19 cellular contexts compared by ENCODE assay signal in the genomic region with DNA sequence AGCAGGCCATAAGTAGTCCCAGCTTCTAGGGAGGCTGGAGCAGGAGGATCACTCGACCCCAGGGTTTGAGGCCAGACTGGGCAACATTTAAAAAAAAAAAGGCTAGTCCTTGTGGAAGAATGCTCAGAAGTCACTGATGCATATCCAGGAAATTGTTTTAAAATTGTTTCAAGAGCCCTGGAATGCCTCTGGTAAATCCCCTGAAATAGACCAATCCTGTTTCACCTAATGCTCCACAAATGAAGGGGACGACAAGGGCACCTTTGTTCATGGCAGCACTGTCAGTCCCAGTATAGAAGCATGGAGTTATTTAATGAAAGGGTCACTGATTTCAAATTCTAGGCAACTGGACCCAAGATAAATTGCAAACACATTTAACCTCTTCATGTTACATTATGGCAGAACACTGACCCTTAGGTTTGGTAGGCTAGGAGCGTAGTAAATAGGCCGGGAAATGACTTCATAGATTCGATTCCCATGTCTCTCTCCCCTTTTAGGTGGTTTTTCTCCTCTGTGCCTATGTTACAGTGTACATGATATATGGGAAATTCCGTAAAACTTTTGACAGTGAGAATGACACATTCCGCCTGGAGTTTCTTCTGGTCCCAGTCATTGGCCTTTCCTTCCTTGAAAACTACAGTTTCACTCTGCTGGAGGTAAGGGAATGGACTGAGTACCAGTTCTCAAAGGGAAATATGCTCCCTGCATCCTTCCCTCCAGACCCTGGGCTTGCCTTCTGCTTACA. TPM values are rescaled to one million over a fixed set of nuclear protein-coding genes. Genes with fewer than 3 reads are reported as not detected.
A peak's percentile ranks its signal among the peaks of the same experiment; 100 is the strongest.
DNase-seq lines count a peak whose midpoint lies in the region; ATAC-seq and TF ChIP-seq lines count a peak whose summit lies in the region.
"Had no signal": no experiment of that assay in that cellular context is flagged by ENCODE, and none has a peak within 500 bp of the region (broad histone marks: within the 10 kb centered on the region; RNA-seq: fewer than 3 reads in every experiment).

No MANE protein-coding gene starts in this region.

- WGBS in SK-N-SH (ENCODE audit: low lambda C conversion rate): 78% methylated on average over 7 of the region's 7 CpGs
- 72 to 79% (median 77%) methylated on average over 7 of the region's 7 CpGs for WGBS in psoas muscle, 3 donors

- H3K36me3 ChIP-seq in SK-N-SH (replicated peaks in 1 of 2; ENCODE audit: control insufficient read depth in 1 of 2, insufficient read depth in 2 of 2, low read length in 1 of 2): peaks cover 19 to 29% of the 10 kb centered on the region in 2 experiments
- H3K36me3 ChIP-seq in RWPE2 (ENCODE audit: low read depth): peaks cover 65% of the 10 kb centered on the region
- H3K36me3 ChIP-seq in psoas muscle (ENCODE audit: insufficient read depth in 1 of 2, low read depth in 1 of 2): peaks cover 6 to 56% of the 10 kb centered on the region in 2 donors

- DNase-seq in SK-N-SH: no peak
- no peak for DNase-seq in RWPE2 (ENCODE audit: low spot score)
- peak; percentile 67 for DNase-seq in glomerular visceral epithelial cell (ENCODE audit: extremely low spot score)
- no peak for DNase-seq in psoas muscle
- DNase-seq in DMS 273 (lab: John Stamatoyannopoulos, UW; ENCODE audit: unreplicated experiment): no peak
- DNase-seq: 8988T; activated naive CD4-positive, alpha-beta T cell; CD8-positive, alpha-beta memory T cell; effector memory CD8-positive, alpha-beta T cell; NCI-H146; NCI-H446 treated with DMSO at 0.1 percent for 48 hours; WERI-Rb-1 had no signal

- TF ChIP-seq CTCF in SK-N-SH (IDR thresholded peaks at IDR 0.05) (no peak), RWPE2 (IDR thresholded peaks at IDR 0.05; ENCODE audit: poor library complexity, severe bottlenecking) (no peak), psoas muscle (IDR thresholded peaks at IDR 0.05) (no peak)

- TF ChIP-seq EP300 in SK-N-SH (IDR thresholded peaks at IDR 0.05; ENCODE audit: borderline replicate concordance in 1 of 2, low read depth in 1 of 2, low read length in 1 of 2): no peak

- no peak overlapping the region for H2AFZ ChIP-seq in SK-N-SH (ENCODE audit: low read depth)

- peaks cover 14% of the 10 kb centered on the region for H3F3A ChIP-seq in SK-N-SH (replicated peaks; ENCODE audit: insufficient read depth)

- no peaks in the 10 kb centered on the region for H3K9me2 ChIP-seq in SK-N-SH

- POLR2A ChIA-PET in SK-N-SH (lab: Yijun Ruan, JAX): no interaction called here

- no peaks in the 10 kb centered on the region for H4K20me1 ChIP-seq in SK-N-SH (ENCODE audit: insufficient read depth)

- H3K4me1 ChIP-seq in SK-N-SH (ENCODE audit: control insufficient read depth in 1 of 2, insufficient read depth in 2 of 2, low read depth in 1 of 2, low read length in 1 of 2) (no peaks in the 10 kb centered on the region), RWPE2 (ENCODE audit: insufficient read depth, poor library complexity, severe bottlenecking) (no peaks in the 10 kb centered on the region), psoas muscle (no peaks in the 10 kb centered on the region)
- H3K4me1 ChIP-seq: prostate gland, suprapubic skin had no signal

- H3K27ac ChIP-seq in SK-N-SH (ENCODE audit: low read depth in 2 of 2, low read length in 1 of 2): no peak overlapping the region
- no peak overlapping the region for H3K27ac ChIP-seq in RWPE2 (ENCODE audit: poor library complexity, severe bottlenecking)
- no peak overlapping the region for H3K27ac ChIP-seq in psoas muscle
- H3K27ac ChIP-seq: prostate gland, suprapubic skin, WERI-Rb-1 had no signal

- H3K4me2 ChIP-seq in SK-N-SH: no peak overlapping the region

- H3K27me3 ChIP-seq in SK-N-SH (ENCODE audit: insufficient read depth) (no peaks in the 10 kb centered on the region), RWPE2 (ENCODE audit: insufficient read depth, poor library complexity, severe bottlenecking) (no peaks in the 10 kb centered on the region), psoas muscle (ENCODE audit: insufficient read depth in 3 of 3, low read length in 2 of 3) (no peaks in the 10 kb centered on the region)
- H3K27me3 ChIP-seq: suprapubic skin had no signal

- CTCF ChIA-PET in SK-N-SH (lab: Yijun Ruan, JAX): interaction anchor here (1.7 kb wide), 1 partner anchor 11 kb away, joined by 6 read pairs; a partner anchor contains a TSS

- H3K79me2 ChIP-seq in SK-N-SH (ENCODE audit: insufficient read depth): no peaks in the 10 kb centered on the region

- intact Hi-C loops in psoas muscle (cut with DNase I): no loop called here

- no peak overlapping the region for H3K9ac ChIP-seq in SK-N-SH

- no peaks in the 10 kb centered on the region for H3K9me3 ChIP-seq in SK-N-SH
- H3K9me3 ChIP-seq in RWPE2 (ENCODE audit: severe bottlenecking): no peaks in the 10 kb centered on the region
- no peaks in the 10 kb centered on the region for H3K9me3 ChIP-seq in psoas muscle
- H3K9me3 ChIP-seq: prostate gland, suprapubic skin had no signal

- ATAC-seq in SK-N-SH treated with all-trans-retinoic acid at 6 μM for 48 hours (peak; percentile 7; the same call in 2 of the 3 replicates), RWPE2 (ENCODE audit: low read depth) (peak; percentile 5; the same call in 2 of the 3 replicates), psoas muscle (peak in 3 of 4 donors; percentile 8 to 22 (median 9)), HG03108 (IDR thresholded peaks at IDR 0.05; ENCODE audit: unreplicated experiment) (no peak), GM19328 (IDR thresholded peaks at IDR 0.05; ENCODE audit: unreplicated experiment) (no peak)
- ATAC-seq: effector memory CD8-positive, alpha-beta T cell had no signal

- H3K4me3 ChIP-seq in SK-N-SH (ENCODE audit: low read depth in 2 of 2, low read length in 1 of 2) (no peak overlapping the region), RWPE2 (ENCODE audit: severe bottlenecking) (no peak overlapping the region), psoas muscle (no peak overlapping the region)
- H3K4me3 ChIP-seq: prostate gland, suprapubic skin had no signal

- no peak for TF ChIP-seq RAD21 in SK-N-SH (IDR thresholded peaks at IDR 0.05; ENCODE audit: low read length)

TF ChIP-seq in SK-N-SH treated with all-trans-retinoic acid at 6 μM for 48 hours, 23 proteins besides CTCF, POLR2A, EP300 and RAD21:
- TF ChIP-seq BACH2 (CRISPR knock-in tag; IDR thresholded peaks at IDR 0.05; ENCODE audit: borderline replicate concordance) (no peak), ZNF70 (CRISPR knock-in tag; IDR thresholded peaks at IDR 0.05) (no peak), ZC3H10 (CRISPR knock-in tag; IDR thresholded peaks at IDR 0.05) (no peak), RARB (CRISPR knock-in tag; IDR thresholded peaks at IDR 0.05) (no peak), ISL1 (CRISPR knock-in tag; IDR thresholded peaks at IDR 0.05) (no peak), ZFP30 (CRISPR knock-in tag; IDR thresholded peaks at IDR 0.05) (no peak)
TF ChIP-seq in SK-N-SH treated with all-trans-retinoic acid at 6 μM for 48 hours: peak in this region for 0.

TF ChIP-seq in SK-N-SH, 30 proteins besides CTCF, POLR2A, EP300 and RAD21 (continues in another document):
- no peak for TF ChIP-seq RXRA (IDR thresholded peaks at IDR 0.05; ENCODE audit: borderline replicate concordance, low read depth)
- TF ChIP-seq MXI1 (IDR thresholded peaks at IDR 0.05; ENCODE audit: low read depth, low read length): no peak
- TF ChIP-seq, protein P1, sequence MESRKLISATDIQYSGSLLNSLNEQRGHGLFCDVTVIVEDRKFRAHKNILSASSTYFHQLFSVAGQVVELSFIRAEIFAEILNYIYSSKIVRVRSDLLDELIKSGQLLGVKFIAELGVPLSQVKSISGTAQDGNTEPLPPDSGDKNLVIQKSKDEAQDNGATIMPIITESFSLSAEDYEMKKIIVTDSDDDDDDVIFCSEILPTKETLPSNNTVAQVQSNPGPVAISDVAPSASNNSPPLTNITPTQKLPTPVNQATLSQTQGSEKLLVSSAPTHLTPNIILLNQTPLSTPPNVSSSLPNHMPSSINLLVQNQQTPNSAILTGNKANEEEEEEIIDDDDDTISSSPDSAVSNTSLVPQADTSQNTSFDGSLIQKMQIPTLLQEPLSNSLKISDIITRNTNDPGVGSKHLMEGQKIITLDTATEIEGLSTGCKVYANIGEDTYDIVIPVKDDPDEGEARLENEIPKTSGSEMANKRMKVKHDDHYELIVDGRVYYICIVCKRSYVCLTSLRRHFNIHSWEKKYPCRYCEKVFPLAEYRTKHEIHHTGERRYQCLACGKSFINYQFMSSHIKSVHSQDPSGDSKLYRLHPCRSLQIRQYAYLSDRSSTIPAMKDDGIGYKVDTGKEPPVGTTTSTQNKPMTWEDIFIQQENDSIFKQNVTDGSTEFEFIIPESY (IDR thresholded peaks at IDR 0.05; ENCODE audit: borderline replicate concordance, low read depth): no peak
- no peak for TF ChIP-seq NRF1 (IDR thresholded peaks at IDR 0.05; ENCODE audit: low read depth, low read length)
- no peak for TF ChIP-seq FOSL2 (IDR thresholded peaks at IDR 0.05; ENCODE audit: borderline replicate concordance, low read depth)
- TF ChIP-seq, protein P2, sequence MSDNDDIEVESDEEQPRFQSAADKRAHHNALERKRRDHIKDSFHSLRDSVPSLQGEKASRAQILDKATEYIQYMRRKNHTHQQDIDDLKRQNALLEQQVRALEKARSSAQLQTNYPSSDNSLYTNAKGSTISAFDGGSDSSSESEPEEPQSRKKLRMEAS (IDR thresholded peaks at IDR 0.05; ENCODE audit: low read depth): no peak
- no peak for TF ChIP-seq RCOR1 (IDR thresholded peaks at IDR 0.05; ENCODE audit: low read length)
- TF ChIP-seq, protein P3, sequence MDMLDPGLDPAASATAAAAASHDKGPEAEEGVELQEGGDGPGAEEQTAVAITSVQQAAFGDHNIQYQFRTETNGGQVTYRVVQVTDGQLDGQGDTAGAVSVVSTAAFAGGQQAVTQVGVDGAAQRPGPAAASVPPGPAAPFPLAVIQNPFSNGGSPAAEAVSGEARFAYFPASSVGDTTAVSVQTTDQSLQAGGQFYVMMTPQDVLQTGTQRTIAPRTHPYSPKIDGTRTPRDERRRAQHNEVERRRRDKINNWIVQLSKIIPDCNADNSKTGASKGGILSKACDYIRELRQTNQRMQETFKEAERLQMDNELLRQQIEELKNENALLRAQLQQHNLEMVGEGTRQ (IDR thresholded peaks at IDR 0.05; ENCODE audit: borderline replicate concordance, low read depth, low read length): no peak

RNA-seq across cellular contexts. Expression of a gene that starts 11.4 kb away (rescaled TPM):
- polyA plus RNA-seq in SK-N-SH (2012; rRNA removed) (16.5 and 17.1 TPM in 2 replicates), psoas muscle (1 to 10 TPM in 1 of 3 donors, under 1 TPM in 2; 0.53 to 1.1 (median 0.75) TPM)
- 17.9 and 19.3 TPM in 2 replicates for polyA plus RNA-seq in SK-N-SH (2012; cell fraction: cytosol; rRNA removed)
- 7.7 and 13.2 TPM in 2 replicates for polyA plus RNA-seq in SK-N-SH (2012; cell fraction: nucleus; rRNA removed)
- 1 to 10 TPM in 2 of 4 donors, under 1 TPM in 2; 0.80 to 1.9 (median 1.2) TPM for total RNA-seq in psoas muscle
- total RNA-seq: mononuclear cell, OCI-LY7 had no signal

RNA-seq across cellular contexts. Expression of a gene that starts 24.3 kb away (rescaled TPM):
- polyA plus RNA-seq in SK-N-SH (2012; rRNA removed) (not detected in 2 replicates), psoas muscle (under 1 TPM in 1 of 3 donors, not detected in 2; 0.01 TPM)
- polyA plus RNA-seq in SK-N-SH (2012; cell fraction: cytosol; rRNA removed): not detected in 2 replicates
- not detected in 2 replicates for polyA plus RNA-seq in SK-N-SH (2012; cell fraction: nucleus; rRNA removed)
- total RNA-seq in psoas muscle: not detected
- total RNA-seq: CD8-positive, alpha-beta memory T cell; mononuclear cell; OCI-LY7 had no signal
- polyA plus RNA-seq: CD8-positive, alpha-beta memory T cell had no signal

RNA-seq across cellular contexts. Expression of a gene that starts 26.8 kb away (rescaled TPM):
- 111 and 178 TPM in 2 replicates for polyA plus RNA-seq in SK-N-SH (2012; rRNA removed)
- polyA plus RNA-seq in SK-N-SH (2012; cell fraction: cytosol; rRNA removed): 76.6 and 90.6 TPM in 2 replicates
- polyA plus RNA-seq in SK-N-SH (2012; cell fraction: nucleus; rRNA removed): 338 and 400 TPM in 2 replicates
- total RNA-seq in psoas muscle: 100 to 1,000 TPM; 127 to 173 (median 150) TPM
- polyA plus RNA-seq in psoas muscle: 10 to 100 TPM; 41.4 to 87.7 (median 49.5) TPM

Comparison
In these comparisons a context has a peak if more than half of its experiments do, and no peak if none do; other contexts are left out.
1. ATAC-seq: peak in SK-N-SH treated with all-trans-retinoic acid at 6 μM for 48 hours (single experiment), RWPE2 (single experiment) and psoas muscle (3 of 4); none in HG03108 (single experiment) and GM19328 (single experiment).
2. RNA of a gene that starts 11.4 kb away (polyA plus RNA-seq): 7.7 to 19.3 TPM in SK-N-SH; 0.53 to 1.1 TPM in psoas muscle; every median in the first group is over 4 times any median in the second.